ENCODE assay signal across 20 cellular contexts in genomic region chr22:39490966-39491680, GRCh38. TPM values are rescaled to one million over a fixed set of nuclear protein-coding genes. Genes with fewer than 3 reads are reported as not detected.
"Had no signal": no experiment of that assay in that cellular context is flagged by ENCODE, and none has a peak within 500 bp of the region (broad histone marks: within the 10 kb centered on the region; RNA-seq: fewer than 3 reads in every experiment).

No MANE protein-coding gene starts in this region.

- H3K36me3 Mint-ChIP-seq: naive thymus-derived CD8-positive, alpha-beta T cell had no signal

- H3K9me3 ChIP-seq: heart left ventricle, mucosa of descending colon, prostate gland, right lobe of liver, suprapubic skin, thyroid gland had no signal

- H3K27me3 Mint-ChIP-seq: naive thymus-derived CD8-positive, alpha-beta T cell; type B pancreatic cell had no signal

- H3K4me1 ChIP-seq: parathyroid adenoma, prostate gland, right lobe of liver, thyroid gland had no signal

- FAIRE-seq: endometrium, frontal cortex had no signal

- H3K36me3 ChIP-seq: prostate gland, right lobe of liver, suprapubic skin, thyroid gland had no signal

- H3K9ac ChIP-seq: parathyroid adenoma had no signal

- H3K9me3 Mint-ChIP-seq: naive thymus-derived CD8-positive, alpha-beta T cell; neural crest cell; type B pancreatic cell had no signal

- H3K27me3 ChIP-seq: heart left ventricle, right lobe of liver, suprapubic skin, thyroid gland had no signal

- DNase-seq: cortex of kidney; effector memory CD4-positive, alpha-beta T cell; heart left ventricle; hippocampal formation; kidney glomerular epithelial cell; naive thymus-derived CD8-positive, alpha-beta T cell; occipital lobe; stimulated activated naive CD8-positive, alpha-beta T cell treated with anti-CD3 and anti-CD28 coated beads, Interleukin-15, Interleukin-2, amounts not matched to agents 100 U/mL and 50 U/mL, for 24 hours; thyroid gland had no signal

- H3K4me3 ChIP-seq: heart left ventricle, mucosa of descending colon, prostate gland, right lobe of liver, skin epidermis, suprapubic skin, thyroid gland had no signal

- H3K27ac ChIP-seq: parathyroid adenoma, prostate gland, right lobe of liver, skin epidermis, suprapubic skin, thyroid gland had no signal

- H3K4me3 Mint-ChIP-seq: naive thymus-derived CD8-positive, alpha-beta T cell; neural crest cell had no signal

- H3K79me2 ChIP-seq: parathyroid adenoma had no signal

RNA-seq across cellular contexts. Expression of gene MGAT3, which starts 34.3 kb away (rescaled TPM):
- total RNA-seq: fibroblast of lung had no signal
